9 cellular contexts compared by ENCODE assay signal in genomic region chr11:43574949-43575915, GRCh38.
DNase-seq lines count a peak whose midpoint lies in the region; ATAC-seq and TF ChIP-seq lines count a peak whose summit lies in the region.
"Had no signal": no experiment of that assay in that cellular context is flagged by ENCODE, and none has a peak within 500 bp of the region (broad histone marks: within the 10 kb centered on the region; RNA-seq: fewer than 3 reads in every experiment).

No MANE protein-coding gene starts in this region.

- H3F3A ChIP-seq in neural cell (ENCODE audit: insufficient read depth, low read length, poor library complexity, severe bottlenecking) = no peaks in the 10 kb centered on the region

- peaks cover 0 to 2% (median 1%) of the 10 kb centered on the region in 5 donors for H3K9me3 Mint-ChIP-seq in CD8-positive, alpha-beta memory T cell

- H3K27me3 ChIP-seq in neural cell (ENCODE audit: insufficient read depth, low read depth, low read length) = peaks cover 77% of the 10 kb centered on the region
- H3K27me3 ChIP-seq in CD8-positive, alpha-beta memory T cell (ENCODE audit: insufficient read depth, low read length, poor library complexity, severe bottlenecking) = peaks cover 48% of the 10 kb centered on the region

- peaks cover 4% of the 10 kb centered on the region for H3K4me1 ChIP-seq in CD8-positive, alpha-beta memory T cell (ENCODE audit: insufficient read depth, low read length)

- TF ChIP-seq RAD21 in neural cell (conservative IDR thresholded peaks at IDR 0.05) = peak; percentile 34

- POLR2A ChIA-PET in CD8-positive, alpha-beta memory T cell (lab: Charles Lee) = no interaction called here

- no peaks in the 10 kb centered on the region for H3K36me3 ChIP-seq in neural cell (ENCODE audit: insufficient read depth, low read length)
- no peaks in the 10 kb centered on the region for H3K36me3 ChIP-seq in CD8-positive, alpha-beta memory T cell (ENCODE audit: insufficient read depth, low read length)

- ATAC-seq in GM19035 (IDR thresholded peaks at IDR 0.05; ENCODE audit: unreplicated experiment) = no peak

- peak overlapping the region in 1 of 8 donors; percentile 14 for H3K27ac Mint-ChIP-seq in CD8-positive, alpha-beta memory T cell

- H3K27me3 Mint-ChIP-seq in CD8-positive, alpha-beta memory T cell = peaks cover 51 to 93% of the 10 kb centered on the region in 2 donors

- peaks cover 13 to 47% (median 17%) of the 10 kb centered on the region in 3 donors for H3K4me1 Mint-ChIP-seq in CD8-positive, alpha-beta memory T cell

- H3K79me2 ChIP-seq in neural cell (replicated peaks; ENCODE audit: insufficient read depth, low read length) = no peaks in the 10 kb centered on the region

- peak overlapping the region; percentile 93 for H3K4me2 ChIP-seq in neural cell (ENCODE audit: low read length)

- no peaks in the 10 kb centered on the region for H3K9me3 ChIP-seq in neural cell (ENCODE audit: low read length)
- H3K9me3 ChIP-seq in CD8-positive, alpha-beta memory T cell (ENCODE audit: low read length) = no peaks in the 10 kb centered on the region

- peak; percentile 74 for TF ChIP-seq EP300 in neural cell (conservative IDR thresholded peaks at IDR 0.05; ENCODE audit: poor library complexity, severe bottlenecking)

- H4K20me1 ChIP-seq in neural cell (ENCODE audit: insufficient read depth) = no peaks in the 10 kb centered on the region

- TF ChIP-seq CTCF in neural cell (IDR thresholded peaks at IDR 0.05; ENCODE audit: poor library complexity, severe bottlenecking) = peak; percentile 52

- peak overlapping the region; percentile 98 for H3K9ac ChIP-seq in neural cell (ENCODE audit: low read length)

- H3K4me3 Mint-ChIP-seq in CD8-positive, alpha-beta memory T cell = peak overlapping the region in 2 of 7 donors; percentile 8 to 56

- H3K4me3 ChIP-seq in neural cell (ENCODE audit: low read length) = peak overlapping the region; percentile 94
- H3K4me3 ChIP-seq in CD8-positive, alpha-beta memory T cell (ENCODE audit: low read length) = no peak overlapping the region

- peak overlapping the region; percentile 72 for H2AFZ ChIP-seq in neural cell (ENCODE audit: low read depth, low read length)

- CTCF ChIA-PET in CD8-positive, alpha-beta memory T cell (lab: Charles Lee) = interaction anchor here (3.2 kb wide), 1 partner anchor 8 kb away, joined by 11 read pairs; no protein-coding TSS in a partner anchor

- H3K9me2 ChIP-seq in neural cell (ENCODE audit: insufficient read depth, low read length) = no peaks in the 10 kb centered on the region

- peak; percentile 6 for DNase-seq in NCI-H510A treated with DMSO at 0.1 percent for 48 hours (lab: John Stamatoyannopoulos, UW)
- no peak for DNase-seq in NCI-H510A (lab: John Stamatoyannopoulos, UW)
- DNase-seq in NCI-H82 treated with DMSO at 0.1 percent for 48 hours (lab: John Stamatoyannopoulos, UW; ENCODE audit: unreplicated experiment) = peak; percentile 30
- DNase-seq in erythroblast (lab: John Stamatoyannopoulos, UW) = peak; percentile 8 to 42
- no peak for DNase-seq in activated gamma-delta T cell treated with Interleukin-2 at 50 U/mL for 16 hours
- no peak for DNase-seq in CD8-positive, alpha-beta memory T cell

- TF ChIP-seq POLR2A in erythroblast (IDR thresholded peaks at IDR 0.05; ENCODE audit: low read length) = no peak

- peak overlapping the region; percentile 98 for H3K27ac ChIP-seq in neural cell (ENCODE audit: low read length)
- no peak overlapping the region for H3K27ac ChIP-seq in CD8-positive, alpha-beta memory T cell (ENCODE audit: low read depth, low read length)
- H3K27ac ChIP-seq: C4-2B had no signal

- H3K36me3 Mint-ChIP-seq in CD8-positive, alpha-beta memory T cell = no peaks in the 10 kb centered on the region

TF ChIP-seq in neural cell, 6 proteins besides CTCF, POLR2A, EP300 and RAD21:
- TF ChIP-seq REST (IDR thresholded peaks at IDR 0.05; ENCODE audit: borderline replicate concordance) = peak; percentile 94
- no peak for TF ChIP-seq EZH2 (IDR thresholded peaks at IDR 0.05; ENCODE audit: borderline replicate concordance, insufficient read depth, low read length, poor library complexity, severe bottlenecking)
- TF ChIP-seq MXI1 (conservative IDR thresholded peaks at IDR 0.05; ENCODE audit: poor library complexity, severe bottlenecking) = peak; percentile 61
- peak; percentile 81 for TF ChIP-seq TAF1 (IDR thresholded peaks at IDR 0.05; ENCODE audit: low read depth)
- TF ChIP-seq POLR2AphosphoS5 (IDR thresholded peaks at IDR 0.05) = peak; percentile 97
- peak; percentile 46 for TF ChIP-seq SMC3 (conservative IDR thresholded peaks at IDR 0.05; ENCODE audit: poor library complexity)

Comparison
In these comparisons a context has a peak if more than half of its experiments do, and no peak if none do; other contexts are left out.
1. DNase-seq: peak in NCI-H510A treated with DMSO at 0.1 percent for 48 hours (single experiment), NCI-H82 treated with DMSO at 0.1 percent for 48 hours (single experiment) and erythroblast (2 of 2); none in NCI-H510A (single experiment), activated gamma-delta T cell treated with Interleukin-2 at 50 U/mL for 16 hours (single experiment) and CD8-positive, alpha-beta memory T cell (0 of 5).